8 cellular contexts compared by ENCODE assay signal in the genomic region with DNA sequence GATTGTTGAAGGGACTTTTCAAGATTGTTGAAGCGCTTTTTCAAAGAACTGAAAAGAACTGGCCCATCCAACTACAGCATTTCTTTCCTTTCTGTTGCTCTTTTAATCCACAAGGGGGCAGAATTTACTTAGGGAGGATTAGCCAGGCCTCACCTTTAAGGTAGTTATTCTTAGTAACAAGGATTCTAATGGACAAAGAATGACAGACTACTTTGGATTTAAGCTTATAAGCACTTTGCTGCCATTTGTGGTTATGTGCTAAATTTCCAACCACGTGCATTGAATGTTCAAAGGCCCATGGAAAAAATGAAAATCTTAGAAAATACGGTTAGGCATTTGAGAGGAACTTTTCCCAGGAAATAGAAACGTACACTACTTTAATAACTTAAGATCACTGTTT. TPM values are rescaled to one million over a fixed set of nuclear protein-coding genes. Genes with fewer than 3 reads are reported as not detected.
DNase-seq lines count a peak whose midpoint lies in the region; ATAC-seq and TF ChIP-seq lines count a peak whose summit lies in the region.

No MANE protein-coding gene starts in this region.

- H3K36me3 ChIP-seq in CD4-positive, alpha-beta memory T cell (ENCODE audit: insufficient read depth, low read length): no peaks in the 10 kb centered on the region

- peaks cover 0 to 7% (median 0%) of the 10 kb centered on the region in 8 donors for H3K9me3 Mint-ChIP-seq in CD4-positive, alpha-beta memory T cell
- no peaks in the 10 kb centered on the region for H3K9me3 Mint-ChIP-seq in type B pancreatic cell

- peaks cover 5 to 9% (median 6%) of the 10 kb centered on the region in 4 donors for H3K4me1 Mint-ChIP-seq in CD4-positive, alpha-beta memory T cell
- peaks cover 13% of the 10 kb centered on the region for H3K4me1 Mint-ChIP-seq in type B pancreatic cell (ENCODE audit: unreplicated experiment)

- POLR2A ChIA-PET in CD4-positive, alpha-beta memory T cell (lab: Charles Lee; ENCODE audit: partially characterized antibody): interaction anchor here (0.9 to 2.2 kb wide), 2 partner anchors 49 to 55 kb away, joined by 4 to 7 read pairs; a partner anchor contains a TSS
- POLR2A ChIA-PET in HEK293T (lab: Yijun Ruan, JAX): no interaction called here

- ATAC-seq in left colon (peak; percentile 71), HG02973 (IDR thresholded peaks at IDR 0.05; ENCODE audit: unreplicated experiment) (no peak)

- intact Hi-C loops in CD4-positive, alpha-beta memory T cell (cut with micrococcal nuclease): loop anchor here (1.0 kb wide), 2 partner anchors 136 to 150 kb away; no protein-coding TSS in a partner anchor
- intact Hi-C loops in left colon (cut with DNase I, micrococcal nuclease): loop anchor here in 1 of 2 donors (2.0 kb wide), 1 partner anchor 137 kb away; no protein-coding TSS in a partner anchor

- H3K4me3 Mint-ChIP-seq in CD4-positive, alpha-beta memory T cell: no peak overlapping the region
- no peak overlapping the region for H3K4me3 Mint-ChIP-seq in type B pancreatic cell

- H3K27ac ChIP-seq in CD4-positive, alpha-beta memory T cell (ENCODE audit: low read depth, low read length): no peak overlapping the region

- DNase-seq in CD4-positive, alpha-beta memory T cell: peak in 4 of 5 donors; percentile 43 to 56 (median 46)
- peak; percentile 48 for DNase-seq in HEK293T (ENCODE audit: extremely low spot score)
- peak; percentile 73 for DNase-seq in NCI-H82 (lab: John Stamatoyannopoulos, UW)
- peak; percentile 34 for DNase-seq in central memory CD4-positive, alpha-beta T cell
- no peak for DNase-seq in left colon
- no peak for DNase-seq in type B pancreatic cell (ENCODE audit: extremely low spot score, unreplicated experiment)
- no peak for DNase-seq in activated naive CD4-positive, alpha-beta T cell (lab: John Stamatoyannopoulos, UW)

- peaks cover 5% of the 10 kb centered on the region for H3K4me1 ChIP-seq in CD4-positive, alpha-beta memory T cell (ENCODE audit: insufficient read depth, low read length)

- CTCF ChIA-PET in CD4-positive, alpha-beta memory T cell (lab: Charles Lee; ENCODE audit: partially characterized antibody): interaction anchor here (0.6 to 16.6 kb wide), 27 partner anchors 10 to 1583 kb away, joined by 3 to 414 read pairs (median 4); a partner anchor contains a TSS
- CTCF ChIA-PET in HEK293T (lab: Yijun Ruan, JAX): interaction anchor here (0.6 to 7.5 kb wide), 9 partner anchors 53 to 410 kb away, joined by 3 to 71 read pairs (median 3); no protein-coding TSS in a partner anchor

- peaks cover 0 to 3% of the 10 kb centered on the region in 2 donors for H3K9me3 ChIP-seq in CD4-positive, alpha-beta memory T cell (ENCODE audit: control insufficient read depth in 1 of 2, low read length in 2 of 2)

- peaks cover 0 to 3% of the 10 kb centered on the region in 2 donors for H3K27me3 Mint-ChIP-seq in CD4-positive, alpha-beta memory T cell
- no peaks in the 10 kb centered on the region for H3K27me3 Mint-ChIP-seq in type B pancreatic cell

- H3K4me3 ChIP-seq in CD4-positive, alpha-beta memory T cell (ENCODE audit: low read length in 2 of 2): no peak overlapping the region

- no peaks in the 10 kb centered on the region for H3K27me3 ChIP-seq in CD4-positive, alpha-beta memory T cell (ENCODE audit: insufficient read depth, low read length)

- H3K36me3 Mint-ChIP-seq in CD4-positive, alpha-beta memory T cell: no peaks in the 10 kb centered on the region
- peaks cover 6% of the 10 kb centered on the region for H3K36me3 Mint-ChIP-seq in type B pancreatic cell

- TF ChIP-seq CTCF in type B pancreatic cell (conservative IDR thresholded peaks at IDR 0.05): peak; percentile 92

- no peak overlapping the region for H3K27ac Mint-ChIP-seq in CD4-positive, alpha-beta memory T cell
- peak overlapping the region; percentile 39 for H3K27ac Mint-ChIP-seq in type B pancreatic cell

TF ChIP-seq in HEK293T, 16 proteins besides CTCF, POLR2A, EP300 and RAD21:
- TF ChIP-seq, protein P1, sequence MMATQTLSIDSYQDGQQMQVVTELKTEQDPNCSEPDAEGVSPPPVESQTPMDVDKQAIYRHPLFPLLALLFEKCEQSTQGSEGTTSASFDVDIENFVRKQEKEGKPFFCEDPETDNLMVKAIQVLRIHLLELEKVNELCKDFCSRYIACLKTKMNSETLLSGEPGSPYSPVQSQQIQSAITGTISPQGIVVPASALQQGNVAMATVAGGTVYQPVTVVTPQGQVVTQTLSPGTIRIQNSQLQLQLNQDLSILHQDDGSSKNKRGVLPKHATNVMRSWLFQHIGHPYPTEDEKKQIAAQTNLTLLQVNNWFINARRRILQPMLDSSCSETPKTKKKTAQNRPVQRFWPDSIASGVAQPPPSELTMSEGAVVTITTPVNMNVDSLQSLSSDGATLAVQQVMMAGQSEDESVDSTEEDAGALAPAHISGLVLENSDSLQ (IDR thresholded peaks at IDR 0.05): no peak
- TF ChIP-seq LEF1 (IDR thresholded peaks at IDR 0.05; ENCODE audit: borderline replicate concordance) (no peak), FOXK2 (IDR thresholded peaks at IDR 0.05) (no peak), SUZ12 (IDR thresholded peaks at IDR 0.05) (no peak), ELF4 (IDR thresholded peaks at IDR 0.05) (no peak), HDGF (IDR thresholded peaks at IDR 0.05; ENCODE audit: borderline replicate concordance) (no peak), TARDBP (IDR thresholded peaks at IDR 0.05) (no peak), ZNF384 (IDR thresholded peaks at IDR 0.05) (no peak)

RNA-seq across cellular contexts. Expression of a gene that starts 49.5 kb away (rescaled TPM):
- 100 to 1,000 TPM; 809 to 852 TPM for total RNA-seq in CD4-positive, alpha-beta memory T cell
- polyA plus RNA-seq in CD4-positive, alpha-beta memory T cell: 1,000 to 10,000 TPM; 1,622 to 1,778 TPM
- total RNA-seq in left colon (100 to 1,000 TPM; 553 to 705 TPM), type B pancreatic cell (ENCODE audit: low replicate concordance) (1,178 and 1,213 TPM in 2 replicates)

Comparison
In these comparisons a context has a peak if more than half of its experiments do, and no peak if none do; other contexts are left out.
1. DNase-seq: peak in CD4-positive, alpha-beta memory T cell (4 of 5), HEK293T (single experiment), NCI-H82 (single experiment) and central memory CD4-positive, alpha-beta T cell (single experiment); none in left colon (0 of 2), type B pancreatic cell (single experiment) and activated naive CD4-positive, alpha-beta T cell (0 of 4).